ENCODE assay signal across 8 cellular contexts in genomic region chr12:56160160-56160763, GRCh38. TPM values are rescaled to one million over a fixed set of nuclear protein-coding genes. Genes with fewer than 3 reads are reported as not detected.
DNase-seq lines count a peak whose midpoint lies in the region; ATAC-seq and TF ChIP-seq lines count a peak whose summit lies in the region.

No MANE protein-coding gene starts in this region.

- H3K36me3 Mint-ChIP-seq in glutamatergic neuron (ENCODE audit: unreplicated experiment), result peaks cover 5% of the 10 kb centered on the region

- ATAC-seq in HG03039 (IDR thresholded peaks at IDR 0.05; ENCODE audit: unreplicated experiment) (no peak), GM18907 (IDR thresholded peaks at IDR 0.05; ENCODE audit: unreplicated experiment) (no peak)

- H3K27me3 Mint-ChIP-seq in glutamatergic neuron (ENCODE audit: unreplicated experiment), result peaks cover 41% of the 10 kb centered on the region

- H3K4me3 Mint-ChIP-seq in glutamatergic neuron (ENCODE audit: unreplicated experiment), result peak overlapping the region; percentile 95

- H3K27ac Mint-ChIP-seq in glutamatergic neuron (ENCODE audit: unreplicated experiment), result peak overlapping the region; percentile 60

- TF ChIP-seq CTCF in glutamatergic neuron (IDR thresholded peaks at IDR 0.05; ENCODE audit: partially characterized antibody, unreplicated experiment), result no peak

- peaks cover 27% of the 10 kb centered on the region for H3K9me3 Mint-ChIP-seq in glutamatergic neuron (ENCODE audit: unreplicated experiment)

- DNase-seq in AG08395 (ENCODE audit: low spot score) (peak; percentile 25), NAMALWA (ENCODE audit: low spot score) (peak; percentile 38), glutamatergic neuron (no peak), DMS153 (lab: John Stamatoyannopoulos, UW) (no peak)
- DNase-seq in activated T-helper 1 cell treated with anti-CD3 and anti-CD28 coated beads, Interleukin-2, amount 50 U/mL, for 16 hours (ENCODE audit: low read depth in 1 of 2, low spot score in 1 of 2), result peak; percentile 23 to 33
- peak; percentile 13 to 49 for DNase-seq in stimulated activated CD4-positive, alpha-beta T cell treated with anti-CD3 and anti-CD28 coated beads, Interleukin-12 subunit alpha, Interleukin-12 subunit beta, amount 100 ng/mL, for 24 hours (ENCODE audit: low read depth in 2 of 2)

- H3K4me1 Mint-ChIP-seq in glutamatergic neuron (ENCODE audit: low read depth, unreplicated experiment), result peaks cover 20% of the 10 kb centered on the region

RNA-seq across cellular contexts. Expression of gene MYL6, which starts 2.1 kb away (rescaled TPM):
- total RNA-seq in glutamatergic neuron (ENCODE audit: unreplicated experiment), result 2,223 TPM

RNA-seq across cellular contexts. Expression of gene MYL6B, which starts 7.9 kb away (rescaled TPM):
- 232 TPM for total RNA-seq in glutamatergic neuron (ENCODE audit: unreplicated experiment)

RNA-seq across cellular contexts. Expression of gene SMARCC2, which starts 29.0 kb away (rescaled TPM):
- 196 TPM for total RNA-seq in glutamatergic neuron (ENCODE audit: unreplicated experiment)

RNA-seq across cellular contexts. Expression of gene ESYT1, which starts 32.2 kb away (rescaled TPM):
- total RNA-seq in glutamatergic neuron (ENCODE audit: unreplicated experiment), result 144 TPM

RNA-seq across cellular contexts. Expression of gene ZC3H10, which starts 42.2 kb away (rescaled TPM):
- total RNA-seq in glutamatergic neuron (ENCODE audit: unreplicated experiment), result 11.1 TPM

Comparison
In these comparisons a context has a peak if more than half of its experiments do, and no peak if none do; other contexts are left out.
1. DNase-seq: peak in AG08395 (single experiment), NAMALWA (single experiment), activated T-helper 1 cell treated with anti-CD3 and anti-CD28 coated beads, Interleukin-2, amount 50 U/mL, for 16 hours (2 of 2) and stimulated activated CD4-positive, alpha-beta T cell treated with anti-CD3 and anti-CD28 coated beads, Interleukin-12 subunit alpha, Interleukin-12 subunit beta, amount 100 ng/mL, for 24 hours (2 of 2); none in glutamatergic neuron (single experiment) and DMS153 (single experiment).